Comparison of ENCODE assay signal across 1 cellular context in the genomic region with DNA sequence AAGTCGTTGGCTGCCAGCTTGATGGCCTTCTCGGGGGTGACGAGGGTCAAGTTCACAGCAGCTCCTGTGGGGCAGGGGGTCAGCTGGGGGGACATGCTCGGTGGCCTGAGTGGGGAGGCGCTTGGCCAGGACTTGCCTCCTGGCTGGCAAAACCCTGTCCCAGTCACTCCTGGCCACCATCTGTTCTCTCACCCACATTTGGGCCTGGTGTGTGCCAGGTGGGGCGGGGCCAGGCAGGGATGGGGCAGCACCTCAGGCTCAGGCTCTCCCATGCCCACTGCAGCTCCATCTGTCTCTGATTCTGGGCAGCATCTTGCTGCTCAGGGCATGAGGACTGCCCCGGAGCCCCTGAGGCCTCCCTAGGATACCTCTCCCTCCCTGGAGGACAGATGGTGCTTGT.
TF ChIP-seq lines count a peak whose summit lies in the region.

No MANE protein-coding gene starts in this region.

TF ChIP-seq in GM23338, 12 proteins besides CTCF, POLR2A, EP300 and RAD21:
- TF ChIP-seq EZH2 (IDR thresholded peaks at IDR 0.05; ENCODE audit: low read depth, unreplicated experiment) = no peak
- no peak for TF ChIP-seq ZNF114 (CRISPR knock-in tag; IDR thresholded peaks at IDR 0.05)
- TF ChIP-seq, protein P1, sequence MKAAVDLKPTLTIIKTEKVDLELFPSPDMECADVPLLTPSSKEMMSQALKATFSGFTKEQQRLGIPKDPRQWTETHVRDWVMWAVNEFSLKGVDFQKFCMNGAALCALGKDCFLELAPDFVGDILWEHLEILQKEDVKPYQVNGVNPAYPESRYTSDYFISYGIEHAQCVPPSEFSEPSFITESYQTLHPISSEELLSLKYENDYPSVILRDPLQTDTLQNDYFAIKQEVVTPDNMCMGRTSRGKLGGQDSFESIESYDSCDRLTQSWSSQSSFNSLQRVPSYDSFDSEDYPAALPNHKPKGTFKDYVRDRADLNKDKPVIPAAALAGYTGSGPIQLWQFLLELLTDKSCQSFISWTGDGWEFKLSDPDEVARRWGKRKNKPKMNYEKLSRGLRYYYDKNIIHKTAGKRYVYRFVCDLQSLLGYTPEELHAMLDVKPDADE (IDR thresholded peaks at IDR 0.05) = no peak
- TF ChIP-seq, protein P2, sequence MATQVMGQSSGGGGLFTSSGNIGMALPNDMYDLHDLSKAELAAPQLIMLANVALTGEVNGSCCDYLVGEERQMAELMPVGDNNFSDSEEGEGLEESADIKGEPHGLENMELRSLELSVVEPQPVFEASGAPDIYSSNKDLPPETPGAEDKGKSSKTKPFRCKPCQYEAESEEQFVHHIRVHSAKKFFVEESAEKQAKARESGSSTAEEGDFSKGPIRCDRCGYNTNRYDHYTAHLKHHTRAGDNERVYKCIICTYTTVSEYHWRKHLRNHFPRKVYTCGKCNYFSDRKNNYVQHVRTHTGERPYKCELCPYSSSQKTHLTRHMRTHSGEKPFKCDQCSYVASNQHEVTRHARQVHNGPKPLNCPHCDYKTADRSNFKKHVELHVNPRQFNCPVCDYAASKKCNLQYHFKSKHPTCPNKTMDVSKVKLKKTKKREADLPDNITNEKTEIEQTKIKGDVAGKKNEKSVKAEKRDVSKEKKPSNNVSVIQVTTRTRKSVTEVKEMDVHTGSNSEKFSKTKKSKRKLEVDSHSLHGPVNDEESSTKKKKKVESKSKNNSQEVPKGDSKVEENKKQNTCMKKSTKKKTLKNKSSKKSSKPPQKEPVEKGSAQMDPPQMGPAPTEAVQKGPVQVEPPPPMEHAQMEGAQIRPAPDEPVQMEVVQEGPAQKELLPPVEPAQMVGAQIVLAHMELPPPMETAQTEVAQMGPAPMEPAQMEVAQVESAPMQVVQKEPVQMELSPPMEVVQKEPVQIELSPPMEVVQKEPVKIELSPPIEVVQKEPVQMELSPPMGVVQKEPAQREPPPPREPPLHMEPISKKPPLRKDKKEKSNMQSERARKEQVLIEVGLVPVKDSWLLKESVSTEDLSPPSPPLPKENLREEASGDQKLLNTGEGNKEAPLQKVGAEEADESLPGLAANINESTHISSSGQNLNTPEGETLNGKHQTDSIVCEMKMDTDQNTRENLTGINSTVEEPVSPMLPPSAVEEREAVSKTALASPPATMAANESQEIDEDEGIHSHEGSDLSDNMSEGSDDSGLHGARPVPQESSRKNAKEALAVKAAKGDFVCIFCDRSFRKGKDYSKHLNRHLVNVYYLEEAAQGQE (IDR thresholded peaks at IDR 0.05; ENCODE audit: unreplicated experiment) = no peak
- TF ChIP-seq STAT1 (IDR thresholded peaks at IDR 0.05; ENCODE audit: unreplicated experiment) = no peak
- no peak for TF ChIP-seq NANOG (IDR thresholded peaks at IDR 0.05; ENCODE audit: borderline replicate concordance)
- no peak for TF ChIP-seq JUNB (IDR thresholded peaks at IDR 0.05; ENCODE audit: unreplicated experiment)
- TF ChIP-seq EZH2phosphoT487 (IDR thresholded peaks at IDR 0.05; ENCODE audit: unreplicated experiment) = no peak
- TF ChIP-seq, protein P3, sequence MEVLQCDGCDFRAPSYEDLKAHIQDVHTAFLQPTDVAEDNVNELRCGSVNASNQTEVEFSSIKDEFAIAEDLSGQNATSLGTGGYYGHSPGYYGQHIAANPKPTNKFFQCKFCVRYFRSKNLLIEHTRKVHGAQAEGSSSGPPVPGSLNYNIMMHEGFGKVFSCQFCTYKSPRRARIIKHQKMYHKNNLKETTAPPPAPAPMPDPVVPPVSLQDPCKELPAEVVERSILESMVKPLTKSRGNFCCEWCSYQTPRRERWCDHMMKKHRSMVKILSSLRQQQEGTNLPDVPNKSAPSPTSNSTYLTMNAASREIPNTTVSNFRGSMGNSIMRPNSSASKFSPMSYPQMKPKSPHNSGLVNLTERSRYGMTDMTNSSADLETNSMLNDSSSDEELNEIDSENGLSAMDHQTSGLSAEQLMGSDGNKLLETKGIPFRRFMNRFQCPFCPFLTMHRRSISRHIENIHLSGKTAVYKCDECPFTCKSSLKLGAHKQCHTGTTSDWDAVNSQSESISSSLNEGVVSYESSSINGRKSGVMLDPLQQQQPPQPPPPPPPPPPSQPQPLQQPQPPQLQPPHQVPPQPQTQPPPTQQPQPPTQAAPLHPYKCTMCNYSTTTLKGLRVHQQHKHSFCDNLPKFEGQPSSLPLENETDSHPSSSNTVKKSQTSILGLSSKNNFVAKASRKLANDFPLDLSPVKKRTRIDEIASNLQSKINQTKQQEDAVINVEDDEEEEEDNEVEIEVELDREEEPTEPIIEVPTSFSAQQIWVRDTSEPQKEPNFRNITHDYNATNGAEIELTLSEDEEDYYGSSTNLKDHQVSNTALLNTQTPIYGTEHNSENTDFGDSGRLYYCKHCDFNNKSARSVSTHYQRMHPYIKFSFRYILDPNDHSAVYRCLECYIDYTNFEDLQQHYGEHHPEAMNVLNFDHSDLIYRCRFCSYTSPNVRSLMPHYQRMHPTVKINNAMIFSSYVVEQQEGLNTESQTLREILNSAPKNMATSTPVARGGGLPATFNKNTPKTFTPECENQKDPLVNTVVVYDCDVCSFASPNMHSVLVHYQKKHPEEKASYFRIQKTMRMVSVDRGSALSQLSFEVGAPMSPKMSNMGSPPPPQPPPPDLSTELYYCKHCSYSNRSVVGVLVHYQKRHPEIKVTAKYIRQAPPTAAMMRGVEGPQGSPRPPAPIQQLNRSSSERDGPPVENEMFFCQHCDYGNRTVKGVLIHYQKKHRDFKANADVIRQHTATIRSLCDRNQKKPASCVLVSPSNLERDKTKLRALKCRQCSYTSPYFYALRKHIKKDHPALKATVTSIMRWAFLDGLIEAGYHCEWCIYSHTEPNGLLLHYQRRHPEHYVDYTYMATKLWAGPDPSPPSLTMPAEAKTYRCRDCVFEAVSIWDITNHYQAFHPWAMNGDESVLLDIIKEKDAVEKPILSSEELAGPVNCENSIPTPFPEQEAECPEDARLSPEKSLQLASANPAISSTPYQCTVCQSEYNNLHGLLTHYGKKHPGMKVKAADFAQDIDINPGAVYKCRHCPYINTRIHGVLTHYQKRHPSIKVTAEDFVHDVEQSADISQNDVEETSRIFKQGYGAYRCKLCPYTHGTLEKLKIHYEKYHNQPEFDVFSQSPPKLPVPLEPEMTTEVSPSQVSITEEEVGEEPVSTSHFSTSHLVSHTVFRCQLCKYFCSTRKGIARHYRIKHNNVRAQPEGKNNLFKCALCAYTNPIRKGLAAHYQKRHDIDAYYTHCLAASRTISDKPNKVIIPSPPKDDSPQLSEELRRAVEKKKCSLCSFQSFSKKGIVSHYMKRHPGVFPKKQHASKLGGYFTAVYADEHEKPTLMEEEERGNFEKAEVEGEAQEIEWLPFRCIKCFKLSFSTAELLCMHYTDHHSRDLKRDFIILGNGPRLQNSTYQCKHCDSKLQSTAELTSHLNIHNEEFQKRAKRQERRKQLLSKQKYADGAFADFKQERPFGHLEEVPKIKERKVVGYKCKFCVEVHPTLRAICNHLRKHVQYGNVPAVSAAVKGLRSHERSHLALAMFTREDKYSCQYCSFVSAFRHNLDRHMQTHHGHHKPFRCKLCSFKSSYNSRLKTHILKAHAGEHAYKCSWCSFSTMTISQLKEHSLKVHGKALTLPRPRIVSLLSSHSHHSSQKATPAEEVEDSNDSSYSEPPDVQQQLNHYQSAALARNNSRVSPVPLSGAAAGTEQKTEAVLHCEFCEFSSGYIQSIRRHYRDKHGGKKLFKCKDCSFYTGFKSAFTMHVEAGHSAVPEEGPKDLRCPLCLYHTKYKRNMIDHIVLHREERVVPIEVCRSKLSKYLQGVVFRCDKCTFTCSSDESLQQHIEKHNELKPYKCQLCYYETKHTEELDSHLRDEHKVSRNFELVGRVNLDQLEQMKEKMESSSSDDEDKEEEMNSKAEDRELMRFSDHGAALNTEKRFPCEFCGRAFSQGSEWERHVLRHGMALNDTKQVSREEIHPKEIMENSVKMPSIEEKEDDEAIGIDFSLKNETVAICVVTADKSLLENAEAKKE (CRISPR knock-in tag; IDR thresholded peaks at IDR 0.05) = no peak
- TF ChIP-seq CREB1 (CRISPR knock-in tag; IDR thresholded peaks at IDR 0.05; ENCODE audit: low read depth) = no peak
- TF ChIP-seq ZNF331 (CRISPR knock-in tag; IDR thresholded peaks at IDR 0.05; ENCODE audit: low read depth) = no peak
- no peak for TF ChIP-seq POLR2AphosphoS5 (IDR thresholded peaks at IDR 0.05; ENCODE audit: low read depth)
